11 cellular contexts compared by ENCODE assay signal in the genomic region with DNA sequence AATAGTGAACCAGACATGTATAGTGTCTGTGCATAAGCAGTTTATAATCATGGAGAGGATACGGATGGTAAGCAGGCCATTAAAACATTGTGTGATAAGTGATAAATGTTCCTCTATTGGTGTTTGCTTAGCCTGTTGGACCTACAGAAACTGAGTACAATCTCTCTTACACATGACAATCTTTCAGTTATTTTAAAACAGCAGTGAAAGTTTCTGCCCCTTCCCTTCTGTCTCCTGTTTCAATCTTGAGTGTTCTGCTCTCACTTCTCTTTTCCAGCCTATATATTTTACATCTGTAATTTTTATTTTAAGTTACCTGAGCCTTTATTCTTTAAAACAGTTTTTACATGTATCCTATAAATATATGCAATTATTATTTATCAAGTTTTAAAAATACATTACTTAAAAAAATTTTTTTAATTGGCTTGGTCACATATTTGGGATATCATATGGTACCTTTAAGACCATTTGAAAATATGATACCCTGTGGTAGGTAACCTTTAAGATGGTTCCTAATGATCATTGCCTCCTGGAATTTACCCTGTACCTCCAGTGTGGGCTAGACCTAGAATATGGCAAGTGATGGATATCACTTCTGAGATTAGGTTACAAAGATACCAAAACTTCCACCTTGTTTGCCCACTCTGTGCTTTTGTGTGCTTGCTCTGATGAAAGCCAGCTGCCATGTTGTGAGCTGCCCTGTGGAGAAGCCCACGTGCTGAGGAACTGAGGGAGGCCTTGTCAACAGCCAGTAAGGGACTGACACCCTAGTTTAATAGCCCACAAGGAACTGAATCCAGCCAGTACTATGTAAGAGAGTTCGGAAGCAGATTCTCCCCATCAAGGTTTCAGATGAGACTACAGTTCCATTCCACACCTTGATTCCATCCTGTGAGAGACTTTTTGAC.
DNase-seq lines count a peak whose midpoint lies in the region; ATAC-seq and TF ChIP-seq lines count a peak whose summit lies in the region.
"Had no signal": no experiment of that assay in that cellular context is flagged by ENCODE, and none has a peak within 500 bp of the region (broad histone marks: within the 10 kb centered on the region; RNA-seq: fewer than 3 reads in every experiment).

No MANE protein-coding gene starts in this region.

- intact Hi-C loops in esophagus muscularis mucosa (cut with DNase I): no loop called here
- intact Hi-C loops in mucosa of descending colon (cut with DNase I, micrococcal nuclease): no loop called here

- no peak for TF ChIP-seq POLR2A in esophagus muscularis mucosa (IDR thresholded peaks at IDR 0.05; ENCODE audit: low read depth)

- ATAC-seq in GM18867 (IDR thresholded peaks at IDR 0.05; ENCODE audit: unreplicated experiment) (peak; percentile 88), GM21526 (IDR thresholded peaks at IDR 0.05; ENCODE audit: low FRiP score, unreplicated experiment) (peak; percentile 87), HG03135 (IDR thresholded peaks at IDR 0.05; ENCODE audit: unreplicated experiment) (peak; percentile 74), mucosa of descending colon (no peak)
- ATAC-seq: Right ventricle myocardium inferior had no signal

- TF ChIP-seq CTCF in esophagus muscularis mucosa (IDR thresholded peaks at IDR 0.05) (no peak), mucosa of descending colon (IDR thresholded peaks at IDR 0.05) (no peak)

- H3K36me3 ChIP-seq in esophagus muscularis mucosa (peaks cover 0 to 6% (median 0%) of the 10 kb centered on the region in 4 donors), mucosa of descending colon (ENCODE audit: low read depth) (no peaks in the 10 kb centered on the region)

- no peaks in the 10 kb centered on the region for H3K4me1 ChIP-seq in esophagus muscularis mucosa
- no peaks in the 10 kb centered on the region for H3K4me1 ChIP-seq in mucosa of descending colon (ENCODE audit: low read depth)

- H3K4me3 ChIP-seq in esophagus muscularis mucosa (no peak overlapping the region), mucosa of descending colon (no peak overlapping the region)

- H3K9me3 ChIP-seq in esophagus muscularis mucosa (no peaks in the 10 kb centered on the region), mucosa of descending colon (no peaks in the 10 kb centered on the region)

- no peak for TF ChIP-seq EP300 in esophagus muscularis mucosa (IDR thresholded peaks at IDR 0.05)

- WGBS in esophagus muscularis mucosa: 81% methylated on average over 3 of the region's 3 CpGs

- no peaks in the 10 kb centered on the region for H3K27me3 ChIP-seq in esophagus muscularis mucosa

- DNase-seq in esophagus muscularis mucosa (ENCODE audit: extremely low spot score) (peak; percentile 47), NCI-H510A treated with DMSO at 0.1 percent for 48 hours (lab: John Stamatoyannopoulos, UW) (no peak), mucosa of descending colon (no peak), NCI-H187 (lab: John Stamatoyannopoulos, UW) (no peak), T-helper 2 cell (no peak)
- DNase-seq: activated effector memory CD4-positive, alpha-beta T cell treated with Interleukin-2 at 50 U/mL for 16 hours; stimulated activated CD4-positive, alpha-beta T cell treated with anti-CD3 and anti-CD28 coated beads, Interleukin-15, amount 100 ng/mL, for 24 hours had no signal

- H3K27ac ChIP-seq in esophagus muscularis mucosa (replicated peaks in 1 of 4): no peak overlapping the region
